Comparison of ENCODE assay signal across 18 cellular contexts in genomic region chr19:23377276-23377675, GRCh38. TPM values are rescaled to one million over a fixed set of nuclear protein-coding genes. Genes with fewer than 3 reads are reported as not detected.
A peak's percentile ranks its signal among the peaks of the same experiment; 100 is the strongest.
DNase-seq lines count a peak whose midpoint lies in the region; ATAC-seq and TF ChIP-seq lines count a peak whose summit lies in the region.
"Had no signal": no experiment of that assay in that cellular context is flagged by ENCODE, and none has a peak within 500 bp of the region (broad histone marks: within the 10 kb centered on the region; RNA-seq: fewer than 3 reads in every experiment).

No MANE protein-coding gene starts in this region.

- DNase-seq in DMS 273 (lab: John Stamatoyannopoulos, UW; ENCODE audit: unreplicated experiment) (peak; percentile 19), DMS 273 treated with DMSO at 0.1 percent for 48 hours (lab: John Stamatoyannopoulos, UW) (no peak), adipocyte (ENCODE audit: low read depth) (no peak), left cardiac atrium (no peak), HFFc6 (no peak), mesothelial cell of epicardium (ENCODE audit: low spot score in 2 of 2, unreplicated experiment in 2 of 2) (no peak)
- DNase-seq: AML-193, COR-L47, DMS153, KBM-7, NCI-H1417, NCI-H187 treated with DMSO at 0.1 percent for 48 hours, NCI-H82 had no signal

- H3K4me3 ChIP-seq in BLaER1, result 0 out of 2 replicates have a peak overlapping the region, but pooled peaks have one; percentile 31
- H3K4me3 ChIP-seq in adipocyte (ENCODE audit: low read length), result peak overlapping the region; percentile 67
- H3K4me3 ChIP-seq: SJSA1 had no signal

- ATAC-seq in left cardiac atrium (peak; percentile 35 to 39), GM19351 (IDR thresholded peaks at IDR 0.05; ENCODE audit: unreplicated experiment) (no peak)

- H3K27ac Mint-ChIP-seq in HFFc6 (no peak overlapping the region), mesothelial cell of epicardium (no peak overlapping the region)
- H3K27ac Mint-ChIP-seq: CD14-positive monocyte had no signal

- H3K36me3 Mint-ChIP-seq in HFFc6 (ENCODE audit: low read depth) (peaks cover 83% of the 10 kb centered on the region), mesothelial cell of epicardium (peaks cover 81% of the 10 kb centered on the region)

- H3K27me3 Mint-ChIP-seq in HFFc6 (ENCODE audit: insufficient read depth) (no peaks in the 10 kb centered on the region), mesothelial cell of epicardium (ENCODE audit: low read depth) (no peaks in the 10 kb centered on the region)

- H3K9me3 ChIP-seq in BLaER1, result peaks cover 99% of the 10 kb centered on the region
- H3K9me3 ChIP-seq in adipocyte (ENCODE audit: control insufficient read depth, low read length), result peaks cover 94% of the 10 kb centered on the region
- H3K9me3 ChIP-seq: SJSA1 had no signal

- H3K4me1 ChIP-seq in BLaER1, result no peaks in the 10 kb centered on the region
- H3K4me1 ChIP-seq in adipocyte (ENCODE audit: control insufficient read depth, insufficient read depth, low read length), result no peaks in the 10 kb centered on the region
- H3K4me1 ChIP-seq: SJSA1 had no signal

- H3K9ac ChIP-seq in BLaER1 (no peak overlapping the region), adipocyte (ENCODE audit: low read length) (no peak overlapping the region)

- intact Hi-C loops in left cardiac atrium (cut with DNase I), result no loop called here

- no peak overlapping the region for H3K4me2 ChIP-seq in BLaER1

- peaks cover 22% of the 10 kb centered on the region; the same call in 1 of the 2 replicates for H4K20me1 ChIP-seq in BLaER1

- no peak for TF ChIP-seq CTCF in HFFc6 (IDR thresholded peaks at IDR 0.05)
- TF ChIP-seq CTCF in mesothelial cell of epicardium (IDR thresholded peaks at IDR 0.05; ENCODE audit: unreplicated experiment), result no peak

- peaks cover 83% of the 10 kb centered on the region for H3K9me3 Mint-ChIP-seq in HFFc6
- H3K9me3 Mint-ChIP-seq in mesothelial cell of epicardium, result peaks cover 54% of the 10 kb centered on the region

- H3K27me3 ChIP-seq in BLaER1, result no peaks in the 10 kb centered on the region; the same call in 1 of the 2 replicates
- H3K27me3 ChIP-seq in adipocyte (replicated peaks; ENCODE audit: control insufficient read depth, insufficient read depth, low read length), result no peaks in the 10 kb centered on the region
- H3K27me3 ChIP-seq: SJSA1 had no signal

- H3K4me3 Mint-ChIP-seq in HFFc6 (no peak overlapping the region), mesothelial cell of epicardium (no peak overlapping the region)
- H3K4me3 Mint-ChIP-seq: CD14-positive monocyte had no signal

- H3K27ac ChIP-seq in BLaER1, result no peak overlapping the region
- H3K27ac ChIP-seq: 22Rv1, SJSA1 had no signal

- H3K4me1 Mint-ChIP-seq in HFFc6 (ENCODE audit: low read depth) (no peaks in the 10 kb centered on the region), mesothelial cell of epicardium (no peaks in the 10 kb centered on the region)
- H3K4me1 Mint-ChIP-seq: CD14-positive monocyte had no signal

- H3K36me3 ChIP-seq in BLaER1 (peaks cover 97% of the 10 kb centered on the region), adipocyte (ENCODE audit: control insufficient read depth, insufficient read depth, low read length, severe bottlenecking) (peaks cover 99% of the 10 kb centered on the region)
- H3K36me3 ChIP-seq: SJSA1 had no signal

RNA-seq across cellular contexts. Expression of gene ZNF91, which starts 18.0 kb away (rescaled TPM):
- total RNA-seq in left cardiac atrium, result 100 to 1,000 TPM; 106 to 110 TPM
- total RNA-seq in HFFc6 (2021; fragmentation: NEBNext Ultra II Directional; extraction: Animal tissue kit (Norgen Biotek cat#: 25700)), result 10 to 100 TPM; 19.5 to 27.4 (median 22.1) TPM
- 165 to 169 TPM (median 165 TPM) in 3 replicates for total RNA-seq in mesothelial cell of epicardium
